In genomic region chr1:67831850-67832513, GRCh38 we compare ENCODE assay signal across 8 cellular contexts. TPM values are rescaled to one million over a fixed set of nuclear protein-coding genes. Genes with fewer than 3 reads are reported as not detected.
A peak's percentile ranks its signal among the peaks of the same experiment; 100 is the strongest.
DNase-seq lines count a peak whose midpoint lies in the region; ATAC-seq and TF ChIP-seq lines count a peak whose summit lies in the region.

No MANE protein-coding gene starts in this region.

- POLR2A ChIA-PET in activated B cell treated with CpG ODN at 0.5 μM for 24 hours (lab: Charles Lee) = no interaction called here

- no peaks in the 10 kb centered on the region for H3K36me3 Mint-ChIP-seq in activated B cell treated with CpG ODN at 0.5 μM for 24 hours (ENCODE audit: low read depth)
- no peaks in the 10 kb centered on the region for H3K36me3 Mint-ChIP-seq in natural killer cell treated with Interleukin-12 subunit alpha and Interleukin-12 subunit beta and Interleukin-15 and Interleukin-18, amount 100 ng/mL, for 72 hours

- ATAC-seq in activated B cell treated with CpG ODN at 0.5 μM for 24 hours (ENCODE audit: low read depth) (peak; percentile 21), HG02870 (IDR thresholded peaks at IDR 0.05; ENCODE audit: unreplicated experiment) (no peak), HG03521 (IDR thresholded peaks at IDR 0.05; ENCODE audit: unreplicated experiment) (no peak)
- ATAC-seq in natural killer cell treated with Interleukin-12 subunit alpha and Interleukin-12 subunit beta and Interleukin-15 and Interleukin-18, amount 100 ng/mL, for 72 hours = no peak

- H3K27me3 Mint-ChIP-seq in activated B cell treated with CpG ODN at 0.5 μM for 24 hours = peaks cover 47% of the 10 kb centered on the region
- H3K27me3 Mint-ChIP-seq in natural killer cell treated with Interleukin-12 subunit alpha and Interleukin-12 subunit beta and Interleukin-15 and Interleukin-18, amount 100 ng/mL, for 72 hours = peaks cover 38 to 52% of the 10 kb centered on the region in 2 donors

- intact Hi-C loops in activated B cell treated with CpG ODN at 0.5 μM for 24 hours (cut with micrococcal nuclease) = no loop called here

- H3K4me1 Mint-ChIP-seq in activated B cell treated with CpG ODN at 0.5 μM for 24 hours = peaks cover 16% of the 10 kb centered on the region
- peaks cover 17% of the 10 kb centered on the region in 2 donors for H3K4me1 Mint-ChIP-seq in natural killer cell treated with Interleukin-12 subunit alpha and Interleukin-12 subunit beta and Interleukin-15 and Interleukin-18, amount 100 ng/mL, for 72 hours (ENCODE audit: low read depth in 2 of 2)

- no peaks in the 10 kb centered on the region for H3K9me3 Mint-ChIP-seq in activated B cell treated with CpG ODN at 0.5 μM for 24 hours
- no peaks in the 10 kb centered on the region for H3K9me3 Mint-ChIP-seq in natural killer cell treated with Interleukin-12 subunit alpha and Interleukin-12 subunit beta and Interleukin-15 and Interleukin-18, amount 100 ng/mL, for 72 hours

- no peak for TF ChIP-seq CTCF in LNCaP clone FGC (IDR thresholded peaks at IDR 0.05; ENCODE audit: control insufficient read depth, extremely low read depth, insufficient read depth)
- no peak for TF ChIP-seq CTCF in activated B cell treated with CpG ODN at 0.5 μM for 24 hours (IDR thresholded peaks at IDR 0.05)
- no peak for TF ChIP-seq CTCF in fibroblast of villous mesenchyme (IDR thresholded peaks at IDR 0.05; ENCODE audit: insufficient read depth, low read depth, low read length)

- peak overlapping the region; percentile 63 for H3K4me3 Mint-ChIP-seq in activated B cell treated with CpG ODN at 0.5 μM for 24 hours
- H3K4me3 Mint-ChIP-seq in natural killer cell treated with Interleukin-12 subunit alpha and Interleukin-12 subunit beta and Interleukin-15 and Interleukin-18, amount 100 ng/mL, for 72 hours = peak overlapping the region; percentile 71

- CTCF ChIA-PET in activated B cell treated with CpG ODN at 0.5 μM for 24 hours (lab: Charles Lee) = no interaction called here

- H3K4me3 ChIP-seq in LNCaP clone FGC (ENCODE audit: low read depth, low read length) = peak overlapping the region; percentile 87
- H3K4me3 ChIP-seq in fibroblast of villous mesenchyme (ENCODE audit: low read depth, low read length) = peak overlapping the region; percentile 82

- DNase-seq in EL (peak; percentile 89), LNCaP clone FGC (ENCODE audit: low read depth) (peak; percentile 49), activated B cell treated with CpG ODN at 0.5 μM for 24 hours (no peak), fibroblast of villous mesenchyme (ENCODE audit: low read depth) (peak; percentile 83), middle frontal gyrus (ENCODE audit: extremely low spot score, low spot score) (no peak)
- no peak for DNase-seq in natural killer cell treated with Interleukin-12 subunit alpha and Interleukin-12 subunit beta and Interleukin-15 and Interleukin-18, amount 100 ng/mL, for 72 hours (ENCODE audit: low spot score)

- H3K27ac Mint-ChIP-seq in activated B cell treated with CpG ODN at 0.5 μM for 24 hours = no peak overlapping the region
- no peak overlapping the region for H3K27ac Mint-ChIP-seq in natural killer cell treated with Interleukin-12 subunit alpha and Interleukin-12 subunit beta and Interleukin-15 and Interleukin-18, amount 100 ng/mL, for 72 hours

RNA-seq across cellular contexts. Expression of gene GNG12, which starts 1.3 kb away (rescaled TPM):
- total RNA-seq in activated B cell treated with CpG ODN at 0.5 μM for 24 hours = not detected in 2 replicates
- total RNA-seq in fibroblast of villous mesenchyme = 151 and 201 TPM in 2 replicates
- under 1 TPM; 0.21 to 0.28 TPM for total RNA-seq in natural killer cell treated with Interleukin-12 subunit alpha and Interleukin-12 subunit beta and Interleukin-15 and Interleukin-18, amount 100 ng/mL, for 72 hours

Comparison
In these comparisons a context has a peak if more than half of its experiments do, and no peak if none do; other contexts are left out.
1. DNase-seq: peak in EL (single experiment), LNCaP clone FGC (single experiment) and fibroblast of villous mesenchyme (single experiment); none in activated B cell treated with CpG ODN at 0.5 μM for 24 hours (single experiment), natural killer cell treated with Interleukin-12 subunit alpha and Interleukin-12 subunit beta and Interleukin-15 and Interleukin-18, amount 100 ng/mL, for 72 hours (single experiment) and middle frontal gyrus (single experiment).
2. RNA of gene GNG12, which starts 1.3 kb away (total RNA-seq): 151 to 201 TPM in fibroblast of villous mesenchyme; 0.21 to 0.28 TPM in natural killer cell treated with Interleukin-12 subunit alpha and Interleukin-12 subunit beta and Interleukin-15 and Interleukin-18, amount 100 ng/mL, for 72 hours and not detected in activated B cell treated with CpG ODN at 0.5 μM for 24 hours; every median in the first group is over 100 times any median in the second.